ENCODE assay signal across 8 cellular contexts in genomic region chr12:107884769-107885694, GRCh38.
A peak's percentile ranks its signal among the peaks of the same experiment; 100 is the strongest.
DNase-seq lines count a peak whose midpoint lies in the region; ATAC-seq and TF ChIP-seq lines count a peak whose summit lies in the region.

No MANE protein-coding gene starts in this region.

- peak; percentile 75 for TF ChIP-seq CTCF in CD14-positive monocyte (IDR thresholded peaks at IDR 0.05)
- TF ChIP-seq CTCF in WERI-Rb-1 (IDR thresholded peaks at IDR 0.05; ENCODE audit: low read depth, low read length): peak; percentile 70
- TF ChIP-seq CTCF in endodermal cell (conservative IDR thresholded peaks at IDR 0.05): peak; percentile 91
- TF ChIP-seq CTCF in upper lobe of left lung (IDR thresholded peaks at IDR 0.05): peak; percentile 25 to 62 (median 56)

- H3K4me1 Mint-ChIP-seq in CD14-positive monocyte (no peaks in the 10 kb centered on the region), endodermal cell (no peaks in the 10 kb centered on the region), naive B cell (peaks cover 0 to 5% (median 0%) of the 10 kb centered on the region in 3 donors)

- H3K27me3 ChIP-seq in WERI-Rb-1 (ENCODE audit: insufficient read depth, low read depth, severe bottlenecking) (peaks cover 9% of the 10 kb centered on the region), endodermal cell (ENCODE audit: control insufficient read depth, insufficient read depth, low read length, poor library complexity, severe bottlenecking) (peaks cover 64% of the 10 kb centered on the region), upper lobe of left lung (no peaks in the 10 kb centered on the region)

- H3K36me3 ChIP-seq in WERI-Rb-1: no peaks in the 10 kb centered on the region
- H3K36me3 ChIP-seq in endodermal cell (ENCODE audit: control insufficient read depth, insufficient read depth, low read length): no peaks in the 10 kb centered on the region
- H3K36me3 ChIP-seq in upper lobe of left lung: no peaks in the 10 kb centered on the region

- DNase-seq in CD14-positive monocyte (ENCODE audit: low spot score) (peak; percentile 62), GM19238 (ENCODE audit: insufficient read length, low spot score) (peak; percentile 31), NCI-H187 treated with DMSO at 0.1 percent for 48 hours (lab: John Stamatoyannopoulos, UW) (peak; percentile 59), WERI-Rb-1 (peak; percentile 57), endodermal cell (peak; percentile 89), naive B cell (peak; percentile 46), upper lobe of left lung (peak in 1 of 2 donors; percentile 60), OCI-M2 (lab: John Stamatoyannopoulos, UW; ENCODE audit: unreplicated experiment) (no peak)

- H3K27me3 Mint-ChIP-seq in CD14-positive monocyte (ENCODE audit: low read depth in 3 of 3): peaks cover 0 to 6% (median 5%) of the 10 kb centered on the region in 3 donors
- H3K27me3 Mint-ChIP-seq in endodermal cell (ENCODE audit: insufficient read depth): peaks cover 43% of the 10 kb centered on the region
- peaks cover 24 to 35% (median 27%) of the 10 kb centered on the region in 3 donors for H3K27me3 Mint-ChIP-seq in naive B cell

- H3K9ac ChIP-seq in endodermal cell (ENCODE audit: extremely low read depth, low read length, poor library complexity, severe bottlenecking): no peak overlapping the region

- no peak overlapping the region for H3K4me3 Mint-ChIP-seq in CD14-positive monocyte
- H3K4me3 Mint-ChIP-seq in endodermal cell: no peak overlapping the region
- no peak overlapping the region for H3K4me3 Mint-ChIP-seq in naive B cell

- ATAC-seq in naive B cell (ENCODE audit: low read depth in 2 of 2) (peak; percentile 73 to 85), upper lobe of left lung (ENCODE audit: low FRiP score in 2 of 2) (peak in 1 of 2 donors; percentile 90)

- H3K27ac ChIP-seq in WERI-Rb-1: no peak overlapping the region
- H3K27ac ChIP-seq in endodermal cell (ENCODE audit: low read depth, low read length): no peak overlapping the region
- H3K27ac ChIP-seq in upper lobe of left lung: no peak overlapping the region

- H3K4me3 ChIP-seq in WERI-Rb-1 (ENCODE audit: low read depth, low read length) (no peak overlapping the region), endodermal cell (ENCODE audit: low read length) (no peak overlapping the region), upper lobe of left lung (no peak overlapping the region)

- intact Hi-C loops in CD14-positive monocyte (cut with micrococcal nuclease): loop anchor here (2.0 to 10.0 kb wide), 2 partner anchors 120 to 208 kb away; partner anchors contain the start of gene PRDM4 (in 1 of the 2)

- H3K9me3 Mint-ChIP-seq in CD14-positive monocyte (no peaks in the 10 kb centered on the region), endodermal cell (no peaks in the 10 kb centered on the region), naive B cell (no peaks in the 10 kb centered on the region)

- H3K27ac Mint-ChIP-seq in CD14-positive monocyte (no peak overlapping the region), endodermal cell (no peak overlapping the region), naive B cell (peak overlapping the region in 1 of 6 donors; percentile 27)

- H3K9me3 ChIP-seq in WERI-Rb-1 (ENCODE audit: severe bottlenecking): no peaks in the 10 kb centered on the region
- no peaks in the 10 kb centered on the region for H3K9me3 ChIP-seq in endodermal cell (ENCODE audit: control insufficient read depth, low read length)
- no peaks in the 10 kb centered on the region for H3K9me3 ChIP-seq in upper lobe of left lung

- no peaks in the 10 kb centered on the region for H3K4me1 ChIP-seq in endodermal cell (ENCODE audit: control insufficient read depth, insufficient read depth, low read length)
- no peaks in the 10 kb centered on the region for H3K4me1 ChIP-seq in upper lobe of left lung

- 0 to 4% methylated on average over 4 to 6 of the region's 7 CpGs for WGBS in endodermal cell (ENCODE audit: insufficient coverage in 1 of 2, insufficient read length in 1 of 2), 2 experiments
- WGBS in upper lobe of left lung, 2 donors: 12% methylated on average over 7 of the region's 7 CpGs

- no peak for TF ChIP-seq EP300 in upper lobe of left lung (IDR thresholded peaks at IDR 0.05)

- H3K36me3 Mint-ChIP-seq in CD14-positive monocyte (no peaks in the 10 kb centered on the region), endodermal cell (ENCODE audit: low read depth) (no peaks in the 10 kb centered on the region), naive B cell (no peaks in the 10 kb centered on the region)

- no peak for TF ChIP-seq POLR2A in upper lobe of left lung (IDR thresholded peaks at IDR 0.05)
